ENCODE assay signal across 25 cellular contexts in the genomic region with DNA sequence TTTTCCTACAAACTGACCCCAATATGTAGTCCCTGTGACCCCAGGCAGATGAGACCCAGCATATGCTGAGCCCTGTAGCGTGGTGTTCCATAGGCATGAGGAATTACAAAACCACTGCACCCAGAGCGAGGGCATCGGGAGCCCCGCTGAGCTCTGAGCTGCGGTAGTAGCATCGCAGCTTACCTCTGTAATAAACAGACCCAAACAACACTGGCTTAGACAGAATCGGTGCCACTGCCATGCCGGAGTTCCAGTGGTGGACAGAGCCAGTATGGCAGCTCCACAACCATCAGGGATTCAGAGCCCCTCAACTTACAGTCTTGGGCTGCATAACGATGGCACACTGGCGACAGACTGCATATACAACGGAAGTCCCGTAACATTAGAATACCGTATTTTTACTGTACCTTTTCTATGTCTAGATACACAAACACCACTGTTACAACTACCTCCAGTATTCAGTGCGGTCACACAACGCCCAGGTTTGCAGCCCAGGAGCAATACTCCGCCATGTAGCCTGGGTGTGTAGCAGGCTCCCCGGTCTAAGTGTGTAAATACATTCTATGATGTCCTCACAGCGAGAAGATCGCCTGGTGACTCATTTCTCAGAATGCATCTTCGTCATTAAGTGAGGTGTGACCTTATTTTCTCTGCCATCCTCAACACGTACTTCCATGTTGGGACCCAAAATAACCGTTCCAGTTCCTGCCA.
"Had no signal": no experiment of that assay in that cellular context is flagged by ENCODE, and none has a peak within 500 bp of the region (broad histone marks: within the 10 kb centered on the region; RNA-seq: fewer than 3 reads in every experiment).

No MANE protein-coding gene starts in this region.

- FAIRE-seq: astrocyte had no signal

- H3K4me1 ChIP-seq: Peyer's patch had no signal

- ATAC-seq: activated T-helper 17 cell treated with anti-CD3 and anti-CD28 coated beads, Interleukin-2, amount 50 U/mL, for 72 hours had no signal

- H3K4me1 Mint-ChIP-seq: activated CD4-positive, alpha-beta T cell treated with anti-CD3 and anti-CD28 coated beads, Interleukin-2, amount 10 ng/mL, durations not matched to agents 7 days and 5 days; brain had no signal

- H3K36me3 ChIP-seq: Peyer's patch had no signal

- H3K27me3 Mint-ChIP-seq: activated CD4-positive, alpha-beta memory T cell treated with anti-CD3 and anti-CD28 coated beads for 36 hours; activated CD4-positive, alpha-beta T cell treated with anti-CD3 and anti-CD28 coated beads, Interleukin-2, amount 10 ng/mL, durations not matched to agents 7 days and 5 days; activated naive CD8-positive, alpha-beta T cell; activated T-helper 17 cell treated with anti-CD3 and anti-CD28 coated beads, Interleukin-2, amount 50 U/mL, for 72 hours had no signal

- H3K4me3 Mint-ChIP-seq: activated CD4-positive, alpha-beta memory T cell treated with anti-CD3 and anti-CD28 coated beads for 36 hours; activated CD4-positive, alpha-beta T cell treated with anti-CD3 and anti-CD28 coated beads, Interleukin-2, amount 10 ng/mL, durations not matched to agents 7 days and 5 days; activated naive CD4-positive, alpha-beta T cell treated with anti-CD3 and anti-CD28 coated beads for 36 hours; activated naive CD8-positive, alpha-beta T cell; activated T-helper 17 cell treated with anti-CD3 and anti-CD28 coated beads, Interleukin-2, amount 50 U/mL, for 72 hours; brain had no signal

- H3K36me3 Mint-ChIP-seq: activated CD4-positive, alpha-beta memory T cell treated with anti-CD3 and anti-CD28 coated beads for 36 hours; activated naive CD8-positive, alpha-beta T cell; brain had no signal

- H3K27ac Mint-ChIP-seq: activated CD4-positive, alpha-beta memory T cell treated with anti-CD3 and anti-CD28 coated beads for 36 hours; activated CD4-positive, alpha-beta T cell treated with anti-CD3 and anti-CD28 coated beads, Interleukin-2, amount 10 ng/mL, durations not matched to agents 7 days and 5 days; activated naive CD4-positive, alpha-beta T cell treated with anti-CD3 and anti-CD28 coated beads for 36 hours; activated naive CD8-positive, alpha-beta T cell; activated T-helper 17 cell treated with anti-CD3 and anti-CD28 coated beads, Interleukin-2, amount 50 U/mL, for 72 hours; brain had no signal

- H3K27me3 ChIP-seq: Peyer's patch had no signal

- H3K27ac ChIP-seq: Peyer's patch, VCaP had no signal

- H3K9me3 ChIP-seq: Peyer's patch had no signal

- H3K4me3 ChIP-seq: Peyer's patch had no signal

- H3K9me3 Mint-ChIP-seq: activated CD4-positive, alpha-beta memory T cell treated with anti-CD3 and anti-CD28 coated beads for 36 hours; activated CD4-positive, alpha-beta T cell treated with anti-CD3 and anti-CD28 coated beads, Interleukin-2, amount 10 ng/mL, durations not matched to agents 7 days and 5 days; activated naive CD4-positive, alpha-beta T cell treated with anti-CD3 and anti-CD28 coated beads for 36 hours; activated T-helper 17 cell treated with anti-CD3 and anti-CD28 coated beads, Interleukin-2, amount 50 U/mL, for 72 hours had no signal

- DNase-seq: activated CD4-positive, alpha-beta memory T cell treated with anti-CD3 and anti-CD28 coated beads for 36 hours; activated CD4-positive, alpha-beta T cell treated with anti-CD3 and anti-CD28 coated beads, Interleukin-2, amount 10 ng/mL, durations not matched to agents 7 days and 5 days; activated CD4-positive, CD25-positive, alpha-beta regulatory T cell; activated CD8-positive, alpha-beta memory T cell treated with anti-CD3 and anti-CD28 coated beads for 24 hours; activated gamma-delta T cell; activated naive CD4-positive, alpha-beta T cell treated with anti-CD3 and anti-CD28 coated beads for 36 hours; activated T-cell treated with anti-CD3 and anti-CD28 coated beads for 4 hours; activated T-cell treated with anti-CD3 and anti-CD28 coated beads, Interleukin-2, amount 50 U/mL, for 48 hours; amygdala; KBM-7; NCI-H1048; NCI-H1417; NCI-H2029; NCI-H2107; NCI-H345; NCI-H510A treated with DMSO at 0.1 percent for 48 hours; NK-92 treated with Interleukin-12 subunit alpha and Interleukin-12 subunit beta, amount 100 ng/mL, for 24 hours; Peyer's patch; SHP77 treated with DMSO at 0.1 percent for 48 hours; T-helper 1 cell had no signal
